ENCODE assay signal across 10 cellular contexts in genomic region chr3:119582178-119582577, GRCh38. TPM values are rescaled to one million over a fixed set of nuclear protein-coding genes. Genes with fewer than 3 reads are reported as not detected.
DNase-seq lines count a peak whose midpoint lies in the region; ATAC-seq lines count a peak whose summit lies in the region.
"Had no signal": no experiment of that assay in that cellular context is flagged by ENCODE, and none has a peak within 500 bp of the region (broad histone marks: within the 10 kb centered on the region; RNA-seq: fewer than 3 reads in every experiment).

No MANE protein-coding gene starts in this region.

- peak in 1 of 3 donors; percentile 33 for DNase-seq in CD4-positive, CD25-positive, alpha-beta regulatory T cell
- no peak for DNase-seq in NCI-H446 (lab: John Stamatoyannopoulos, UW)
- DNase-seq in NCI-H226, result no peak
- no peak for DNase-seq in SKM-1 (lab: John Stamatoyannopoulos, UW; ENCODE audit: unreplicated experiment)
- no peak for DNase-seq in NCI-H1092 (lab: John Stamatoyannopoulos, UW)

- intact Hi-C loops in dendritic cell treated with granulocyte-macrophage colony-stimulating factor and Interleukin-4, amounts not matched to agents 40 ng/mL and 50 ng/mL, for 4 days (cut with micrococcal nuclease), result no loop called here

- ATAC-seq in CD4-positive, CD25-positive, alpha-beta regulatory T cell (ENCODE audit: low read depth in 2 of 2), result no peak
- ATAC-seq in GM18867 (IDR thresholded peaks at IDR 0.05; ENCODE audit: unreplicated experiment), result peak; percentile 27
- ATAC-seq in HG03280 (IDR thresholded peaks at IDR 0.05; ENCODE audit: unreplicated experiment), result peak; percentile 39

- H3K4me1 ChIP-seq in CD4-positive, CD25-positive, alpha-beta regulatory T cell (ENCODE audit: control insufficient read depth, insufficient read depth, low read length, poor library complexity, severe bottlenecking), result peaks cover 9% of the 10 kb centered on the region

- H3K9me3 Mint-ChIP-seq in CD4-positive, CD25-positive, alpha-beta regulatory T cell, result peaks cover 0 to 2% (median 0%) of the 10 kb centered on the region in 7 donors
- H3K9me3 Mint-ChIP-seq in dendritic cell treated with granulocyte-macrophage colony-stimulating factor and Interleukin-4, amounts not matched to agents 40 ng/mL and 50 ng/mL, for 4 days, result no peaks in the 10 kb centered on the region
- H3K9me3 Mint-ChIP-seq: neural progenitor cell had no signal

- no peaks in the 10 kb centered on the region for H3K9me3 ChIP-seq in CD4-positive, CD25-positive, alpha-beta regulatory T cell (ENCODE audit: control insufficient read depth in 2 of 2, low read length in 2 of 2)

- no peaks in the 10 kb centered on the region for H3K36me3 ChIP-seq in CD4-positive, CD25-positive, alpha-beta regulatory T cell (ENCODE audit: control insufficient read depth, insufficient read depth, low read length)
- H3K36me3 ChIP-seq: neural progenitor cell had no signal

- H3K27ac ChIP-seq in CD4-positive, CD25-positive, alpha-beta regulatory T cell (ENCODE audit: insufficient read depth, low read length, poor library complexity, severe bottlenecking), result no peak overlapping the region
- H3K27ac ChIP-seq: neural progenitor cell had no signal

- H3K4me3 ChIP-seq in CD4-positive, CD25-positive, alpha-beta regulatory T cell (ENCODE audit: low read depth, low read length), result no peak overlapping the region
- H3K4me3 ChIP-seq: neural progenitor cell had no signal

- H3K27me3 ChIP-seq in CD4-positive, CD25-positive, alpha-beta regulatory T cell (ENCODE audit: control insufficient read depth, insufficient read depth, low read length), result no peaks in the 10 kb centered on the region

- no peaks in the 10 kb centered on the region for H3K27me3 Mint-ChIP-seq in CD4-positive, CD25-positive, alpha-beta regulatory T cell
- H3K27me3 Mint-ChIP-seq in dendritic cell treated with granulocyte-macrophage colony-stimulating factor and Interleukin-4, amounts not matched to agents 40 ng/mL and 50 ng/mL, for 4 days, result no peaks in the 10 kb centered on the region

- peak overlapping the region in 2 of 4 donors; percentile 26 to 68 for H3K4me3 Mint-ChIP-seq in CD4-positive, CD25-positive, alpha-beta regulatory T cell
- H3K4me3 Mint-ChIP-seq in dendritic cell treated with granulocyte-macrophage colony-stimulating factor and Interleukin-4, amounts not matched to agents 40 ng/mL and 50 ng/mL, for 4 days, result no peak overlapping the region
- H3K4me3 Mint-ChIP-seq: neural progenitor cell had no signal

- H3K4me1 Mint-ChIP-seq in CD4-positive, CD25-positive, alpha-beta regulatory T cell, result peaks cover 10 to 29% (median 18%) of the 10 kb centered on the region in 4 donors
- H3K4me1 Mint-ChIP-seq in dendritic cell treated with granulocyte-macrophage colony-stimulating factor and Interleukin-4, amounts not matched to agents 40 ng/mL and 50 ng/mL, for 4 days (ENCODE audit: low read depth), result peaks cover 70% of the 10 kb centered on the region

- peak overlapping the region in 2 of 3 donors; percentile 65 to 93 for H3K27ac Mint-ChIP-seq in CD4-positive, CD25-positive, alpha-beta regulatory T cell
- peak overlapping the region; percentile 99 for H3K27ac Mint-ChIP-seq in dendritic cell treated with granulocyte-macrophage colony-stimulating factor and Interleukin-4, amounts not matched to agents 40 ng/mL and 50 ng/mL, for 4 days
- H3K27ac Mint-ChIP-seq: neural progenitor cell had no signal

- no peaks in the 10 kb centered on the region for H3K36me3 Mint-ChIP-seq in CD4-positive, CD25-positive, alpha-beta regulatory T cell
- H3K36me3 Mint-ChIP-seq in dendritic cell treated with granulocyte-macrophage colony-stimulating factor and Interleukin-4, amounts not matched to agents 40 ng/mL and 50 ng/mL, for 4 days (ENCODE audit: low read depth), result peaks cover 10% of the 10 kb centered on the region
- H3K36me3 Mint-ChIP-seq: neural progenitor cell had no signal

RNA-seq across cellular contexts. Expression of gene ADPRH, which starts 2.9 kb away (rescaled TPM):
- total RNA-seq in CD4-positive, CD25-positive, alpha-beta regulatory T cell, result 6.6 TPM
- polyA plus RNA-seq in CD4-positive, CD25-positive, alpha-beta regulatory T cell, result 10 to 100 TPM in 3 of 4 donors, 1 to 10 TPM in 1; 6.2 to 17.2 (median 14.6) TPM

RNA-seq across cellular contexts. Expression of gene PLA1A, which starts 15.5 kb away (rescaled TPM):
- total RNA-seq in CD4-positive, CD25-positive, alpha-beta regulatory T cell, result not detected
- under 1 TPM in 1 of 4 donors, not detected in 3; 0.18 TPM for polyA plus RNA-seq in CD4-positive, CD25-positive, alpha-beta regulatory T cell

RNA-seq across cellular contexts. Expression of gene CD80, which starts 22.8 kb away (rescaled TPM):
- total RNA-seq in CD4-positive, CD25-positive, alpha-beta regulatory T cell, result 24.2 TPM
- polyA plus RNA-seq in CD4-positive, CD25-positive, alpha-beta regulatory T cell, result 1 to 10 TPM in 3 of 4 donors, under 1 TPM in 1; 0.87 to 2.8 (median 1.9) TPM
- total RNA-seq: epithelial cell of proximal tubule had no signal

Comparison
In these comparisons a context has a peak if more than half of its experiments do, and no peak if none do; other contexts are left out.
1. ATAC-seq: peak in GM18867 (single experiment) and HG03280 (single experiment); none in CD4-positive, CD25-positive, alpha-beta regulatory T cell (0 of 2).